Comparison of ENCODE assay signal across 1 cellular context in the genomic region with DNA sequence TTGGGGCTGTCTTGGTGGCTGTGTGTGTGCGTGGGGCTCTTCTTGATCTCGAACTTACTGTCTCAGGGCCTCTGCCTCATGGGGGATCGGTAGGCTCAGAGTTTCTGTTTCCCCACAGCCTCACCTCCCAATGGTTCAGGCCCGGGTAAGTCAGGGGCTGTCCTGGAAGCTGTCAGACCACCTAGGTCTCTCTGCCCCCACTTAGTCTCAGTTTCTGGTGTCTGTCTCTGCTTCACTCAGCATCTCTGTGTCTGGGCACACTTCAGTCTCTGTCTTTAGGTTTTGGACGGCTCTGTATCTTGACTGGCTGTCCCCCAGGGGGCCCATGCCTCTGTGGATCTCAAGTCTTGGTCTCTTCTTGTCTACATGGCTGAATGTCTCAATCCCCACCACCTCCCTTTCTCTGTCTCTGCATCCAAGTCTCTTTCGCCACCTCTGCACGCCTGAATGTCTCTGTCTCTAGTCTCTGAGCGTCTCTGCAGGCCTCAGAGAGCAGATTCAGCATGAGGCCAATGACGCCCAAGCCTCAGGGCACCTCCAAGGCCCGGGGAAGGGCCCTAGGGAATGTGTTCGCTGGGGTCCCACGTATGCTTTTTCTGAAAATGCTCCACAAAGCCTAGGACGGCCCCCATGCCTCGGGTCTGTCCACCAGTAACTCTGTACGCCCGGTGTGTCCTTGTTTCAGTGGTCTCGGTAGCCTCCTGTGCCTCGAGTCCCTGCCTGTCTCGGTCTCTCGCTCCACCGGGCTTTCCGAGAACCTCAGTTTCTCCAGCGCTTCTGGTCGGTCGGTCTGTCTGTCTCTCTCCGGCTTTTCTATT.
TF ChIP-seq lines count a peak whose summit lies in the region.

No MANE protein-coding gene starts in this region.

TF ChIP-seq in IMR-90, 13 proteins besides CTCF, POLR2A, EP300 and RAD21:
- TF ChIP-seq CHD1 (IDR thresholded peaks at IDR 0.05; ENCODE audit: low read depth, low read length), result no peak
- no peak for TF ChIP-seq MAZ (IDR thresholded peaks at IDR 0.05; ENCODE audit: borderline replicate concordance, low read depth, low read length)
- TF ChIP-seq NFE2L2 (IDR thresholded peaks at IDR 0.05; ENCODE audit: low read depth, low read length), result no peak
- TF ChIP-seq MXI1 (IDR thresholded peaks at IDR 0.05; ENCODE audit: borderline replicate concordance, low read depth, low read length), result no peak
- TF ChIP-seq SMC3 (IDR thresholded peaks at IDR 0.05; ENCODE audit: low read depth, low read length), result no peak
